14 cellular contexts compared by ENCODE assay signal in genomic region chr10:38038932-38039245, GRCh38. TPM values are rescaled to one million over a fixed set of nuclear protein-coding genes. Genes with fewer than 3 reads are reported as not detected.
A peak's percentile ranks its signal among the peaks of the same experiment; 100 is the strongest.
DNase-seq lines count a peak whose midpoint lies in the region; ATAC-seq and TF ChIP-seq lines count a peak whose summit lies in the region.
"Had no signal": no experiment of that assay in that cellular context is flagged by ENCODE, and none has a peak within 500 bp of the region (broad histone marks: within the 10 kb centered on the region; RNA-seq: fewer than 3 reads in every experiment).

No MANE protein-coding gene starts in this region.

- H3K9me2 ChIP-seq in OCI-LY1 (ENCODE audit: low read depth, low read length), result no peaks in the 10 kb centered on the region

- POLR2A ChIA-PET in naive thymus-derived CD8-positive, alpha-beta T cell (lab: Charles Lee), result no interaction called here

- H3K4me1 ChIP-seq in OCI-LY1 (ENCODE audit: insufficient read depth, low read length, severe bottlenecking), result peaks cover 11% of the 10 kb centered on the region
- H3K4me1 ChIP-seq in esophagus squamous epithelium, result no peaks in the 10 kb centered on the region
- H3K4me1 ChIP-seq: A549, neural progenitor cell had no signal

- H3K9me3 ChIP-seq in OCI-LY1 (ENCODE audit: low read length), result no peaks in the 10 kb centered on the region
- peaks cover 0 to 7% (median 0%) of the 10 kb centered on the region in 3 donors for H3K9me3 ChIP-seq in esophagus squamous epithelium

- H3K36me3 Mint-ChIP-seq in activated CD4-positive, alpha-beta T cell treated with anti-CD3 and anti-CD28 coated beads, Interleukin-2, amount 10 ng/mL, durations not matched to agents 24 days and 14 days (ENCODE audit: low read depth), result peaks cover 69% of the 10 kb centered on the region
- H3K36me3 Mint-ChIP-seq in naive thymus-derived CD8-positive, alpha-beta T cell, result peaks cover 47 to 90% (median 78%) of the 10 kb centered on the region in 3 donors

- H3F3A ChIP-seq in OCI-LY1 (ENCODE audit: insufficient read depth, low read length), result no peaks in the 10 kb centered on the region

- peak overlapping the region; percentile 96 for H3K27ac Mint-ChIP-seq in activated CD4-positive, alpha-beta T cell treated with anti-CD3 and anti-CD28 coated beads, Interleukin-2, amount 10 ng/mL, durations not matched to agents 24 days and 14 days
- peak overlapping the region; percentile 11 to 96 (median 84) for H3K27ac Mint-ChIP-seq in naive thymus-derived CD8-positive, alpha-beta T cell
- H3K27ac Mint-ChIP-seq: neural progenitor cell had no signal

- peaks cover 78% of the 10 kb centered on the region for H3K36me3 ChIP-seq in OCI-LY1 (ENCODE audit: insufficient read depth, low read length)
- peaks cover 0 to 91% (median 0%) of the 10 kb centered on the region in 3 donors for H3K36me3 ChIP-seq in esophagus squamous epithelium

- peak overlapping the region; percentile 91 for H3K4me3 Mint-ChIP-seq in activated CD4-positive, alpha-beta T cell treated with anti-CD3 and anti-CD28 coated beads, Interleukin-2, amount 10 ng/mL, durations not matched to agents 24 days and 14 days
- peak overlapping the region in 9 of 10 donors; percentile 40 to 80 (median 75) for H3K4me3 Mint-ChIP-seq in naive thymus-derived CD8-positive, alpha-beta T cell
- H3K4me3 Mint-ChIP-seq: neural progenitor cell had no signal

- H3K9me3 Mint-ChIP-seq in activated CD4-positive, alpha-beta T cell treated with anti-CD3 and anti-CD28 coated beads, Interleukin-2, amount 10 ng/mL, durations not matched to agents 24 days and 14 days, result peaks cover 12% of the 10 kb centered on the region
- peaks cover 0 to 38% (median 14%) of the 10 kb centered on the region in 9 donors for H3K9me3 Mint-ChIP-seq in naive thymus-derived CD8-positive, alpha-beta T cell

- no peaks in the 10 kb centered on the region for H3K79me2 ChIP-seq in OCI-LY1 (ENCODE audit: insufficient read depth, low read length)

- H3K4me3 ChIP-seq in OCI-LY1 (ENCODE audit: low read depth, low read length, poor library complexity, severe bottlenecking), result peak overlapping the region; percentile 42
- no peak overlapping the region for H3K4me3 ChIP-seq in esophagus squamous epithelium
- H3K4me3 ChIP-seq: A549, neural progenitor cell had no signal

- H3K9ac ChIP-seq in OCI-LY1 (ENCODE audit: low read length), result no peak overlapping the region
- H3K9ac ChIP-seq: neural progenitor cell had no signal

- intact Hi-C loops in activated CD4-positive, alpha-beta T cell treated with anti-CD3 and anti-CD28 coated beads, Interleukin-2, amount 10 ng/mL, durations not matched to agents 24 days and 14 days (cut with micrococcal nuclease), result loop anchor here (5.0 kb wide), 1 partner anchor 53 kb away; the partner anchor contains the start of gene ZNF37A
- intact Hi-C loops in esophagus squamous epithelium (cut with DNase I), result no loop called here

- no peaks in the 10 kb centered on the region for H4K20me1 ChIP-seq in OCI-LY1 (ENCODE audit: insufficient read depth, low read length)

- ATAC-seq in GM21576 (IDR thresholded peaks at IDR 0.05; ENCODE audit: unreplicated experiment) (peak; percentile 5), HG02763 (IDR thresholded peaks at IDR 0.05; ENCODE audit: unreplicated experiment) (no peak), HG03571 (IDR thresholded peaks at IDR 0.05; ENCODE audit: unreplicated experiment) (no peak)
- no peak for ATAC-seq in naive thymus-derived CD8-positive, alpha-beta T cell
- ATAC-seq: A549, PC-3 had no signal

- peak overlapping the region; percentile 28 for H3K4me2 ChIP-seq in OCI-LY1 (ENCODE audit: low read length)
- H3K4me2 ChIP-seq: A549, neural progenitor cell had no signal

- peak overlapping the region; percentile 9 for H3K27ac ChIP-seq in OCI-LY1 (ENCODE audit: low read depth, low read length, poor library complexity, severe bottlenecking)
- H3K27ac ChIP-seq in esophagus squamous epithelium, result no peak overlapping the region
- H3K27ac ChIP-seq: A549, neural progenitor cell had no signal

- no peak overlapping the region for H2AFZ ChIP-seq in OCI-LY1 (ENCODE audit: low read length)
- H2AFZ ChIP-seq: neural progenitor cell had no signal

- H3K27me3 ChIP-seq in OCI-LY1 (ENCODE audit: insufficient read depth, low read length) (no peaks in the 10 kb centered on the region), esophagus squamous epithelium (no peaks in the 10 kb centered on the region)
- H3K27me3 ChIP-seq: neural progenitor cell had no signal

- no peak for TF ChIP-seq POLR2A in esophagus squamous epithelium (IDR thresholded peaks at IDR 0.05)

- TF ChIP-seq CTCF in OCI-LY1 (IDR thresholded peaks at IDR 0.05; ENCODE audit: low read length), result no peak
- no peak for TF ChIP-seq CTCF in esophagus squamous epithelium (IDR thresholded peaks at IDR 0.05)

- no peak for DNase-seq in activated CD4-positive, alpha-beta T cell treated with anti-CD3 and anti-CD28 coated beads, Interleukin-2, amount 10 ng/mL, durations not matched to agents 24 days and 14 days
- DNase-seq in activated CD4-positive, alpha-beta T cell treated with anti-CD3 and anti-CD28 coated beads, Interleukin-2, amount 50 U/mL, for 1 hour, result no peak
- no peak for DNase-seq in naive thymus-derived CD8-positive, alpha-beta T cell
- DNase-seq in esophagus squamous epithelium (lab: John Stamatoyannopoulos, UW), result no peak
- DNase-seq: foreskin melanocyte; NCI-H2029 treated with DMSO at 0.1 percent for 48 hours; PC-3; stimulated activated CD8-positive, alpha-beta memory T cell treated with anti-CD3 and anti-CD28 coated beads, Interleukin-4, amount 100 ng/mL, for 48 hours had no signal

- H3K4me1 Mint-ChIP-seq in activated CD4-positive, alpha-beta T cell treated with anti-CD3 and anti-CD28 coated beads, Interleukin-2, amount 10 ng/mL, durations not matched to agents 24 days and 14 days, result peaks cover 18% of the 10 kb centered on the region
- peaks cover 17 to 54% (median 39%) of the 10 kb centered on the region in 4 donors for H3K4me1 Mint-ChIP-seq in naive thymus-derived CD8-positive, alpha-beta T cell
- H3K4me1 Mint-ChIP-seq: neural progenitor cell had no signal

- no peaks in the 10 kb centered on the region for H3K27me3 Mint-ChIP-seq in activated CD4-positive, alpha-beta T cell treated with anti-CD3 and anti-CD28 coated beads, Interleukin-2, amount 10 ng/mL, durations not matched to agents 24 days and 14 days
- H3K27me3 Mint-ChIP-seq in naive thymus-derived CD8-positive, alpha-beta T cell, result no peaks in the 10 kb centered on the region

RNA-seq across cellular contexts. Expression of gene ZNF33A, which starts 28.4 kb away (rescaled TPM):
- total RNA-seq in activated CD4-positive, alpha-beta T cell treated with anti-CD3 and anti-CD28 coated beads, Interleukin-2, amount 10 ng/mL, durations not matched to agents 24 days and 14 days, result 17.8 and 19.0 TPM in 2 replicates
- total RNA-seq in naive thymus-derived CD8-positive, alpha-beta T cell, result 10 to 100 TPM; 68.5 to 76.1 TPM
- polyA plus RNA-seq in naive thymus-derived CD8-positive, alpha-beta T cell, result 10 to 100 TPM; 13.4 to 21.4 (median 19.3) TPM
- 10 to 100 TPM; 16.5 to 31.1 (median 17.6) TPM for total RNA-seq in esophagus squamous epithelium

RNA-seq across cellular contexts. Expression of gene ZNF37A, which starts 55.2 kb away (rescaled TPM):
- total RNA-seq in activated CD4-positive, alpha-beta T cell treated with anti-CD3 and anti-CD28 coated beads, Interleukin-2, amount 10 ng/mL, durations not matched to agents 24 days and 14 days, result 29.7 and 33.5 TPM in 2 replicates
- total RNA-seq in naive thymus-derived CD8-positive, alpha-beta T cell, result 10 to 100 TPM; 28.0 to 28.2 TPM
- polyA plus RNA-seq in naive thymus-derived CD8-positive, alpha-beta T cell, result 1 to 10 TPM; 1.9 to 4.7 (median 4.6) TPM
- 10 to 100 TPM in 2 of 4 donors, 1 to 10 TPM in 2; 4.4 to 17.6 (median 11.9) TPM for total RNA-seq in esophagus squamous epithelium
